In genomic region chr2:38873763-38874162, GRCh38 we compare ENCODE assay signal across 21 cellular contexts. TPM values are rescaled to one million over a fixed set of nuclear protein-coding genes. Genes with fewer than 3 reads are reported as not detected.
"Had no signal": no experiment of that assay in that cellular context is flagged by ENCODE, and none has a peak within 500 bp of the region (broad histone marks: within the 10 kb centered on the region; RNA-seq: fewer than 3 reads in every experiment).

No MANE protein-coding gene starts in this region.

- DNase-seq: activated CD4-positive, alpha-beta T cell treated with anti-CD3 and anti-CD28 coated beads for 4 hours; activated CD8-positive, alpha-beta memory T cell treated with anti-CD3 and anti-CD28 coated beads, Interleukin-2, amount 50 U/mL, for 4 hours; activated CD8-positive, alpha-beta T cell treated with anti-CD3 and anti-CD28 coated beads for 36 hours; activated effector memory CD4-positive, alpha-beta T cell treated with Interleukin-2 at 50 U/mL for 16 hours; activated naive CD4-positive, alpha-beta T cell; amygdala; Kasumi-1; KBM-7; NCI-H1105 treated with DMSO at 0.1 percent for 48 hours; NCI-H1436 treated with DMSO at 0.1 percent for 48 hours; NCI-H187 treated with DMSO at 0.1 percent for 48 hours; NCI-H2081 treated with DMSO at 0.1 percent for 48 hours; NCI-H446; NCI-H524; SIG-M5; T-cell; WERI-Rb-1 had no signal

- H3K27me3 Mint-ChIP-seq: activated CD8-positive, alpha-beta T cell treated with anti-CD3 and anti-CD28 coated beads for 36 hours; activated naive CD8-positive, alpha-beta T cell; central memory CD8-positive, alpha-beta T cell; T-cell had no signal

- H3K4me3 Mint-ChIP-seq: central memory CD8-positive, alpha-beta T cell had no signal

- H3K27ac Mint-ChIP-seq: activated CD8-positive, alpha-beta T cell treated with anti-CD3 and anti-CD28 coated beads for 36 hours; activated naive CD8-positive, alpha-beta T cell; T-cell had no signal

- H3K27ac ChIP-seq: WERI-Rb-1 had no signal

- H3K36me3 ChIP-seq: WERI-Rb-1 had no signal

- ATAC-seq: activated CD4-positive, CD25-positive, alpha-beta regulatory T cell treated with anti-CD3 and anti-CD28 coated beads, Interleukin-2, amount 50 U/mL, for 24 hours; activated CD8-positive, alpha-beta T cell treated with anti-CD3 and anti-CD28 coated beads for 36 hours; T-cell had no signal

RNA-seq across cellular contexts. Expression of gene ARHGEF33, which starts 15.9 kb away (rescaled TPM):
- total RNA-seq: activated CD8-positive, alpha-beta T cell treated with anti-CD3 and anti-CD28 coated beads for 36 hours; T-helper 2 cell treated with Interferon-gamma antibody and Interleukin-4, amounts not matched to agents 100 ng/mL and 5 ng/mL, for 36 hours had no signal
